7 cellular contexts compared by ENCODE assay signal in genomic region chr3:184284696-184285095, GRCh38. TPM values are rescaled to one million over a fixed set of nuclear protein-coding genes. Genes with fewer than 3 reads are reported as not detected.
DNase-seq lines count a peak whose midpoint lies in the region; ATAC-seq lines count a peak whose summit lies in the region.

No MANE protein-coding gene starts in this region.

- no peak overlapping the region for H2BK15ac ChIP-seq in mesendoderm (replicated peaks; ENCODE audit: low read depth)

- no peaks in the 10 kb centered on the region for H3K27me3 ChIP-seq in mesendoderm (ENCODE audit: insufficient read depth, low read length, poor library complexity)

- H2BK120ac ChIP-seq in mesendoderm (ENCODE audit: low read depth, low read length) = no peak overlapping the region

- no peaks in the 10 kb centered on the region for H3K79me1 ChIP-seq in mesendoderm (ENCODE audit: low read length)

- no peaks in the 10 kb centered on the region for H3K79me2 ChIP-seq in mesendoderm (ENCODE audit: control insufficient read depth, insufficient read depth, low read length)

- H2BK5ac ChIP-seq in mesendoderm (ENCODE audit: low read length) = no peak overlapping the region

- H3K4ac ChIP-seq in mesendoderm (ENCODE audit: low read depth, low read length) = no peak overlapping the region

- H2AK5ac ChIP-seq in mesendoderm (ENCODE audit: low read length) = no peak overlapping the region

- H3K9ac ChIP-seq in mesendoderm (ENCODE audit: low read length) = no peak overlapping the region

- no peak overlapping the region for H4K8ac ChIP-seq in mesendoderm (ENCODE audit: low read depth, low read length)

- no peaks in the 10 kb centered on the region for H3K4me1 ChIP-seq in mesendoderm (ENCODE audit: control insufficient read depth, low read depth, low read length)

- H3K4me2 ChIP-seq in mesendoderm (ENCODE audit: low read length) = no peak overlapping the region

- no peak overlapping the region for H3K23ac ChIP-seq in mesendoderm (ENCODE audit: low read length)

- peak; percentile 88 for DNase-seq in G401 (ENCODE audit: low spot score)
- peak; percentile 84 for DNase-seq in M059J (ENCODE audit: low read depth)
- DNase-seq in RPMI8226 = peak; percentile 65
- DNase-seq in dermis blood vessel endothelial cell = peak; percentile 91
- peak; percentile 93 for DNase-seq in mesendoderm
- no peak for DNase-seq in activated effector memory CD4-positive, alpha-beta T cell treated with Interleukin-2 at 50 U/mL for 16 hours

- no peak overlapping the region for H3K4me3 ChIP-seq in mesendoderm (ENCODE audit: low read length)

- no peak overlapping the region for H4K5ac ChIP-seq in mesendoderm (ENCODE audit: low read length)

- ATAC-seq in GM18517 (IDR thresholded peaks at IDR 0.05; ENCODE audit: unreplicated experiment) = no peak

- no peaks in the 10 kb centered on the region for H3K36me3 ChIP-seq in mesendoderm (ENCODE audit: control insufficient read depth, insufficient read depth, low read length)

- no peak overlapping the region for H3K56ac ChIP-seq in mesendoderm (ENCODE audit: low read length)

- no peak overlapping the region for H3K27ac ChIP-seq in mesendoderm (ENCODE audit: low read depth, low read length)

- in situ Hi-C loops in G401 (cut with HindIII; ENCODE audit: low sequenced_read_pairs) = no loop called here

- WGBS in mesendoderm (ENCODE audit: extremely low coverage, insufficient coverage, low lambda C conversion rate) = no CpG with 5 or more reads among the region's 4 CpGs

- H3K18ac ChIP-seq in mesendoderm (ENCODE audit: low read length) = no peak overlapping the region

RNA-seq across cellular contexts. Expression of gene ECE2, which starts 8.9 kb away (rescaled TPM):
- not detected in 2 replicates for total RNA-seq in G401 (2014; rRNA removed; shearing (Covaris generic))
- total RNA-seq in M059J (2014; rRNA removed; shearing (Covaris generic)) = not detected in 2 replicates
- not detected in 2 replicates for total RNA-seq in dermis blood vessel endothelial cell
- polyA plus RNA-seq in mesendoderm (2013, experiment 1 of 2) = 0.10 TPM
- polyA plus RNA-seq in mesendoderm (2013, experiment 2 of 2) = 0.20 TPM

RNA-seq across cellular contexts. Expression of gene PSMD2, which starts 14.3 kb away (rescaled TPM):
- 629 and 907 TPM in 2 replicates for total RNA-seq in G401 (2014; rRNA removed; shearing (Covaris generic))
- total RNA-seq in M059J (2014; rRNA removed; shearing (Covaris generic)) = 902 and 1,026 TPM in 2 replicates
- 411 and 593 TPM in 2 replicates for total RNA-seq in dermis blood vessel endothelial cell
- polyA plus RNA-seq in mesendoderm (2013, experiment 1 of 2) = 152 TPM
- polyA plus RNA-seq in mesendoderm (2013, experiment 2 of 2) = 152 TPM

RNA-seq across cellular contexts. Expression of gene CAMK2N2, which starts 23.3 kb away (rescaled TPM):
- total RNA-seq in G401 (2014; rRNA removed; shearing (Covaris generic)) = 0.25 and 0.37 TPM in 2 replicates
- 1.1 TPM in 1 of 2 replicates, not detected in the other for total RNA-seq in M059J (2014; rRNA removed; shearing (Covaris generic))
- not detected in 2 replicates for total RNA-seq in dermis blood vessel endothelial cell
- polyA plus RNA-seq in mesendoderm (2013, experiment 1 of 2) = 7.3 TPM
- 7.3 TPM for polyA plus RNA-seq in mesendoderm (2013, experiment 2 of 2)

RNA-seq across cellular contexts. Expression of gene EIF4G1, which starts 29.7 kb away (rescaled TPM):
- 295 and 341 TPM in 2 replicates for total RNA-seq in G401 (2014; rRNA removed; shearing (Covaris generic))
- 231 and 422 TPM in 2 replicates for total RNA-seq in M059J (2014; rRNA removed; shearing (Covaris generic))
- total RNA-seq in dermis blood vessel endothelial cell = 217 and 574 TPM in 2 replicates
- polyA plus RNA-seq in mesendoderm (2013, experiment 1 of 2) = 364 TPM
- 356 TPM for polyA plus RNA-seq in mesendoderm (2013, experiment 2 of 2)

RNA-seq across cellular contexts. Expression of gene EEF1AKMT4, which starts 35.2 kb away (rescaled TPM):
- 18.8 and 23.3 TPM in 2 replicates for total RNA-seq in G401 (2014; rRNA removed; shearing (Covaris generic))
- 9.7 and 9.9 TPM in 2 replicates for total RNA-seq in M059J (2014; rRNA removed; shearing (Covaris generic))
- 3.0 and 4.8 TPM in 2 replicates for total RNA-seq in dermis blood vessel endothelial cell
- polyA plus RNA-seq in mesendoderm (2013, experiment 1 of 2) = 9.7 TPM
- polyA plus RNA-seq in mesendoderm (2013, experiment 2 of 2) = 9.8 TPM
